14 cellular contexts compared by ENCODE assay signal in the genomic region with DNA sequence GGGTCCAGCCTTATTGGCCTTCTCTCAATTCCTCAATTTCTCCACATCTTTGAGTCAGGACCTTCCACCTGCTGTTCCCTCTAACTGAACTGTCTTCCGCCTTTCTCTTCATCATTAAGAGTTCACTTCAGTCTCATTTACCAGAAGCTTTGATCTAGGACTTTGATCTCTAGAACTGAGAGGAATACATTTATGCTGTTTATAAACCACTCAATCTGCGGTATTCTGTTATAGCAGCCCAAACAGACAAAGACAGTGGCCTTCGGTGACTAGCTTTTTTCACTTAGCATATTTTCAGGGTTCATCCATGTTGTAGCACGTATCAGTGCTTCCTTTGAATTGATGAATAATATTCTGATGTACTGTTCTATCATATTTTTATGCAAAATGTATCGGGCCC.
"Had no signal": no experiment of that assay in that cellular context is flagged by ENCODE, and none has a peak within 500 bp of the region (broad histone marks: within the 10 kb centered on the region; RNA-seq: fewer than 3 reads in every experiment).

No MANE protein-coding gene starts in this region.

- H3K27ac Mint-ChIP-seq: activated T-helper 2 cell treated with anti-CD3 and anti-CD28 coated beads, Interferon-gamma antibody, Interleukin-2, Interleukin-4, amounts not matched to agents 10 μg/mL and 5 μg/mL and 100 μg/mL, durations not matched to agents 14 hours and 24 hours and 36 hours; neural progenitor cell; T-helper 1 cell treated with Interleukin-12 subunit alpha and Interleukin-12 subunit beta and Interleukin-4 antibody, amounts not matched to agents 30 μg/mL and 1 μg/mL, for 36 hours had no signal

- H3K27me3 Mint-ChIP-seq: stimulated activated naive CD8-positive, alpha-beta T cell treated with anti-CD3 and anti-CD28 coated beads, Interleukin-15, amount 100 ng/mL, for 72 hours had no signal

- H3K4me3 Mint-ChIP-seq: immature natural killer cell; neural progenitor cell; stimulated activated naive CD8-positive, alpha-beta T cell treated with anti-CD3 and anti-CD28 coated beads, Interleukin-15, amount 100 ng/mL, for 72 hours; T-helper 1 cell treated with Interleukin-12 subunit alpha and Interleukin-12 subunit beta and Interleukin-4 antibody, amounts not matched to agents 30 μg/mL and 1 μg/mL, for 36 hours had no signal

- DNase-seq: activated CD4-positive, alpha-beta T cell treated with anti-CD3 and anti-CD28 coated beads for 4 hours; activated naive CD4-positive, alpha-beta T cell treated with anti-CD3 and anti-CD28 coated beads, Interleukin-2, amount 50 U/mL, for 16 hours; amniotic stem cell; dorsolateral prefrontal cortex; immature natural killer cell; kidney glomerular epithelial cell; left ventricle myocardium inferior; stimulated activated CD4-positive, alpha-beta T cell treated with anti-CD3 and anti-CD28 coated beads, Interleukin-4, amount 100 ng/mL, for 1 hour; stimulated activated naive CD8-positive, alpha-beta T cell treated with anti-CD3 and anti-CD28 coated beads, Interleukin-15, amount 100 ng/mL, for 72 hours; transverse colon; WERI-Rb-1 had no signal

- H3K9me3 Mint-ChIP-seq: activated T-helper 2 cell treated with anti-CD3 and anti-CD28 coated beads, Interferon-gamma antibody, Interleukin-2, Interleukin-4, amounts not matched to agents 10 μg/mL and 5 μg/mL and 100 μg/mL, durations not matched to agents 14 hours and 24 hours and 36 hours; immature natural killer cell; neural progenitor cell; stimulated activated naive CD8-positive, alpha-beta T cell treated with anti-CD3 and anti-CD28 coated beads, Interleukin-15, amount 100 ng/mL, for 72 hours; T-helper 1 cell treated with Interleukin-12 subunit alpha and Interleukin-12 subunit beta and Interleukin-4 antibody, amounts not matched to agents 30 μg/mL and 1 μg/mL, for 36 hours had no signal

- ATAC-seq: stimulated activated naive CD8-positive, alpha-beta T cell treated with anti-CD3 and anti-CD28 coated beads, Interleukin-15, amount 100 ng/mL, for 72 hours had no signal
